ENCODE assay signal across 21 cellular contexts in genomic region chr3:66048051-66048395, GRCh38. TPM values are rescaled to one million over a fixed set of nuclear protein-coding genes. Genes with fewer than 3 reads are reported as not detected.
DNase-seq lines count a peak whose midpoint lies in the region; ATAC-seq and TF ChIP-seq lines count a peak whose summit lies in the region.
"Had no signal": no experiment of that assay in that cellular context is flagged by ENCODE, and none has a peak within 500 bp of the region (broad histone marks: within the 10 kb centered on the region; RNA-seq: fewer than 3 reads in every experiment).

No MANE protein-coding gene starts in this region.

- H3K4me1 Mint-ChIP-seq in chondrocyte (ENCODE audit: low read depth) (peaks cover 35% of the 10 kb centered on the region), glutamatergic neuron (ENCODE audit: low read depth, unreplicated experiment) (peaks cover 6% of the 10 kb centered on the region)
- H3K4me1 Mint-ChIP-seq: activated naive CD4-positive, alpha-beta T cell treated with anti-CD3 and anti-CD28 coated beads, Interleukin-2, amount 10 ng/mL, durations not matched to agents 7 days and 5 days; B cell; IgD-negative memory B cell; T-helper 17 cell had no signal

- CTCF ChIA-PET in HEK293T (lab: Yijun Ruan, JAX): no interaction called here

- H4K8ac ChIP-seq in mesenchymal stem cell (ENCODE audit: low read length): no peak overlapping the region

- H3K9me3 ChIP-seq in heart left ventricle: no peaks in the 10 kb centered on the region
- H3K9me3 ChIP-seq in heart right ventricle: no peaks in the 10 kb centered on the region
- no peaks in the 10 kb centered on the region for H3K9me3 ChIP-seq in mesenchymal stem cell (ENCODE audit: control insufficient read depth, low read length)
- H3K9me3 ChIP-seq in thyroid gland: no peaks in the 10 kb centered on the region
- H3K9me3 ChIP-seq: transverse colon had no signal

- no peak overlapping the region for H3K4ac ChIP-seq in mesenchymal stem cell (ENCODE audit: low read depth in 1 of 2, low read length in 2 of 2)

- H3K79me1 ChIP-seq in mesenchymal stem cell (replicated peaks; ENCODE audit: low read length, poor library complexity, severe bottlenecking): no peaks in the 10 kb centered on the region

- no peak overlapping the region for H2BK15ac ChIP-seq in mesenchymal stem cell (ENCODE audit: low read depth, poor library complexity, severe bottlenecking)

- H3K27me3 Mint-ChIP-seq in chondrocyte (ENCODE audit: low read depth) (no peaks in the 10 kb centered on the region), glutamatergic neuron (ENCODE audit: unreplicated experiment) (no peaks in the 10 kb centered on the region)
- H3K27me3 Mint-ChIP-seq: activated naive CD4-positive, alpha-beta T cell treated with anti-CD3 and anti-CD28 coated beads, Interleukin-2, amount 10 ng/mL, durations not matched to agents 7 days and 5 days had no signal

- H2AK5ac ChIP-seq in mesenchymal stem cell (ENCODE audit: low read length, severe bottlenecking): no peak overlapping the region

- TF ChIP-seq POLR2A in heart left ventricle (IDR thresholded peaks at IDR 0.05) (no peak), thyroid gland (IDR thresholded peaks at IDR 0.05) (no peak)

- no peak overlapping the region for H3K23ac ChIP-seq in mesenchymal stem cell (ENCODE audit: low read length in 2 of 2)

- H4K91ac ChIP-seq in mesenchymal stem cell (ENCODE audit: low read length): no peak overlapping the region

- no peak overlapping the region for H3K4me2 ChIP-seq in mesenchymal stem cell (ENCODE audit: low read length, poor library complexity, severe bottlenecking)
- H3K4me2 ChIP-seq: neural progenitor cell had no signal

- DNase-seq in heart left ventricle (no peak), heart right ventricle (no peak), chondrocyte (ENCODE audit: low spot score) (no peak), mesenchymal stem cell (no peak), thyroid gland (no peak), glutamatergic neuron (no peak), amniotic stem cell (lab: John Stamatoyannopoulos, UW) (no peak), HEK293T (ENCODE audit: extremely low spot score) (no peak)
- DNase-seq: 8988T; activated CD4-positive, alpha-beta T cell treated with anti-CD3 and anti-CD28 coated beads for 48 hours; activated naive CD4-positive, alpha-beta T cell treated with anti-CD3 and anti-CD28 coated beads, Interleukin-2, amount 10 ng/mL, durations not matched to agents 7 days and 5 days; activated T-cell treated with anti-CD3 and anti-CD28 coated beads, Interleukin-2, amount 50 U/mL, for 72 hours; cortex of kidney; small intestine; stimulated activated CD4-positive, alpha-beta T cell treated with anti-CD3 and anti-CD28 coated beads, Interleukin-4, amount 100 ng/mL, for 4 hours; stimulated activated naive CD8-positive, alpha-beta T cell treated with anti-CD3 and anti-CD28 coated beads, Interleukin-15, Interleukin-2, amounts not matched to agents 100 U/mL and 50 U/mL, for 24 hours; T-helper 17 cell; transverse colon had no signal

- H3K27ac Mint-ChIP-seq in chondrocyte (ENCODE audit: unreplicated experiment) (peak overlapping the region; percentile 86), glutamatergic neuron (ENCODE audit: unreplicated experiment) (no peak overlapping the region)
- H3K27ac Mint-ChIP-seq: activated naive CD4-positive, alpha-beta T cell treated with anti-CD3 and anti-CD28 coated beads, Interleukin-2, amount 10 ng/mL, durations not matched to agents 7 days and 5 days; activated T-cell treated with anti-CD3 and anti-CD28 coated beads, Interleukin-2, amount 50 U/mL, for 72 hours; B cell; IgD-negative memory B cell; neural progenitor cell; T-helper 17 cell had no signal

- no peak overlapping the region for H2BK12ac ChIP-seq in mesenchymal stem cell (ENCODE audit: low read length in 2 of 2)

- H3K27ac ChIP-seq in heart left ventricle: peak overlapping the region in 7 of 12 donors; percentile 39 to 71 (median 62)
- H3K27ac ChIP-seq in heart right ventricle: peak overlapping the region in 5 of 10 donors; percentile 41 to 70 (median 63)
- H3K27ac ChIP-seq in mesenchymal stem cell (ENCODE audit: low read length, poor library complexity, severe bottlenecking): peak overlapping the region; percentile 35
- peak overlapping the region in 2 of 3 donors; percentile 17 to 26 for H3K27ac ChIP-seq in thyroid gland
- H3K27ac ChIP-seq: neural progenitor cell had no signal

- H3K9ac ChIP-seq in mesenchymal stem cell (ENCODE audit: low read length): no peak overlapping the region
- H3K9ac ChIP-seq: neural progenitor cell had no signal

- no peak overlapping the region for H3K4me3 ChIP-seq in heart left ventricle
- H3K4me3 ChIP-seq in heart right ventricle: no peak overlapping the region
- H3K4me3 ChIP-seq in mesenchymal stem cell (ENCODE audit: insufficient read depth in 1 of 2, low read depth in 1 of 2, low read length in 2 of 2): no peak overlapping the region
- no peak overlapping the region for H3K4me3 ChIP-seq in thyroid gland (replicated peaks in 1 of 3)
- H3K4me3 ChIP-seq: neural progenitor cell, transverse colon had no signal

- H2BK5ac ChIP-seq in mesenchymal stem cell (ENCODE audit: low read depth, low read length, poor library complexity, severe bottlenecking): no peak overlapping the region

- no peak overlapping the region for H2BK120ac ChIP-seq in mesenchymal stem cell (ENCODE audit: low read depth, low read length)

- no peak for ATAC-seq in heart left ventricle
- ATAC-seq in heart right ventricle: no peak
- ATAC-seq: activated T-cell treated with anti-CD3 and anti-CD28 coated beads, Interleukin-2, amount 50 U/mL, for 72 hours; stimulated activated naive CD8-positive, alpha-beta T cell treated with anti-CD3 and anti-CD28 coated beads, Interleukin-15, Interleukin-2, amounts not matched to agents 100 U/mL and 50 U/mL, for 24 hours; T-helper 17 cell had no signal

- H3K36me3 ChIP-seq in heart left ventricle (no peaks in the 10 kb centered on the region), heart right ventricle (no peaks in the 10 kb centered on the region), mesenchymal stem cell (ENCODE audit: control insufficient read depth in 1 of 2, insufficient read depth in 2 of 2, low read depth in 1 of 2, low read length in 2 of 2) (no peaks in the 10 kb centered on the region), thyroid gland (no peaks in the 10 kb centered on the region)
- H3K36me3 ChIP-seq: neural progenitor cell, transverse colon had no signal

- TF ChIP-seq CTCF in heart left ventricle (IDR thresholded peaks at IDR 0.05): no peak
- no peak for TF ChIP-seq CTCF in heart right ventricle (IDR thresholded peaks at IDR 0.05)
- no peak for TF ChIP-seq CTCF in chondrocyte (IDR thresholded peaks at IDR 0.05)
- no peak for TF ChIP-seq CTCF in thyroid gland (IDR thresholded peaks at IDR 0.05)
- TF ChIP-seq CTCF in glutamatergic neuron (IDR thresholded peaks at IDR 0.05; ENCODE audit: partially characterized antibody, unreplicated experiment): no peak

- H3K4me1 ChIP-seq in heart left ventricle (peaks cover 0 to 21% (median 13%) of the 10 kb centered on the region in 12 donors), heart right ventricle (peaks cover 3 to 23% (median 11%) of the 10 kb centered on the region in 9 donors), mesenchymal stem cell (ENCODE audit: control insufficient read depth, insufficient read depth, low read depth, low read length) (peaks cover 2% of the 10 kb centered on the region), thyroid gland (peaks cover 4 to 8% of the 10 kb centered on the region in 2 donors)

- POLR2A ChIA-PET in HEK293T (lab: Yijun Ruan, JAX): no interaction called here

- no peak overlapping the region for H3K4me3 Mint-ChIP-seq in chondrocyte (ENCODE audit: unreplicated experiment)
- no peak overlapping the region for H3K4me3 Mint-ChIP-seq in glutamatergic neuron (ENCODE audit: unreplicated experiment)
- H3K4me3 Mint-ChIP-seq: activated naive CD4-positive, alpha-beta T cell treated with anti-CD3 and anti-CD28 coated beads, Interleukin-2, amount 10 ng/mL, durations not matched to agents 7 days and 5 days; activated T-cell treated with anti-CD3 and anti-CD28 coated beads, Interleukin-2, amount 50 U/mL, for 72 hours; B cell; IgD-negative memory B cell; neural progenitor cell; T-helper 17 cell had no signal

- H3K14ac ChIP-seq in mesenchymal stem cell (ENCODE audit: low read length in 2 of 2): no peak overlapping the region

- no peak overlapping the region for H3K18ac ChIP-seq in mesenchymal stem cell (ENCODE audit: low read depth in 1 of 2, low read length in 2 of 2)

- no peaks in the 10 kb centered on the region for H3K27me3 ChIP-seq in heart left ventricle
- H3K27me3 ChIP-seq in heart right ventricle: no peaks in the 10 kb centered on the region
- H3K27me3 ChIP-seq in mesenchymal stem cell (ENCODE audit: control insufficient read depth in 1 of 2, insufficient read depth in 1 of 2, low read length in 2 of 2): no peaks in the 10 kb centered on the region
- H3K27me3 ChIP-seq in thyroid gland: no peaks in the 10 kb centered on the region
- H3K27me3 ChIP-seq: neural progenitor cell, transverse colon had no signal

- no peaks in the 10 kb centered on the region for H3K36me3 Mint-ChIP-seq in chondrocyte (ENCODE audit: low read depth)
- no peaks in the 10 kb centered on the region for H3K36me3 Mint-ChIP-seq in glutamatergic neuron (ENCODE audit: unreplicated experiment)
- H3K36me3 Mint-ChIP-seq: activated naive CD4-positive, alpha-beta T cell treated with anti-CD3 and anti-CD28 coated beads, Interleukin-2, amount 10 ng/mL, durations not matched to agents 7 days and 5 days; IgD-negative memory B cell; neural progenitor cell had no signal

- H3K9me3 Mint-ChIP-seq in chondrocyte (ENCODE audit: low read depth) (peaks cover 5% of the 10 kb centered on the region), glutamatergic neuron (ENCODE audit: unreplicated experiment) (no peaks in the 10 kb centered on the region)
- H3K9me3 Mint-ChIP-seq: activated naive CD4-positive, alpha-beta T cell treated with anti-CD3 and anti-CD28 coated beads, Interleukin-2, amount 10 ng/mL, durations not matched to agents 7 days and 5 days; activated T-cell treated with anti-CD3 and anti-CD28 coated beads, Interleukin-2, amount 50 U/mL, for 72 hours; neural progenitor cell had no signal

- H2AFZ ChIP-seq in mesenchymal stem cell (ENCODE audit: low read depth, low read length): no peak overlapping the region
- H2AFZ ChIP-seq: neural progenitor cell had no signal

- intact Hi-C loops in heart left ventricle (cut with DNase I): loop anchor here in 1 of 10 donors (10.0 kb wide), 1 partner anchor 67 kb away; no protein-coding TSS in a partner anchor
- intact Hi-C loops in heart right ventricle (cut with DNase I): loop anchor here in 2 of 10 donors (5.0 to 10.0 kb wide), 2 partner anchors 89 to 253 kb away; no protein-coding TSS in a partner anchor
- intact Hi-C loops in thyroid gland (cut with DNase I): no loop called here

RNA-seq across cellular contexts. Expression of gene MAGI1, which starts 9.3 kb away (rescaled TPM):
- total RNA-seq in heart left ventricle (10 to 100 TPM; 27.1 to 52.1 (median 35.9) TPM), heart right ventricle (10 to 100 TPM; 19.4 to 58.2 (median 43.6) TPM), chondrocyte (18.7 to 19.3 TPM (median 18.9 TPM) in 3 replicates), thyroid gland (100 to 1,000 TPM in 1 of 4 donors, 10 to 100 TPM in 3; 60.5 to 123 (median 87.5) TPM), glutamatergic neuron (ENCODE audit: unreplicated experiment) (46.5 TPM)
- polyA plus RNA-seq in heart left ventricle (10 to 100 TPM; 18.5 to 19.5 TPM), heart right ventricle (10 to 100 TPM in 1 of 2 donors, 1 to 10 TPM in 1; 5.7 to 21.9 TPM)
- 5.9 TPM for polyA plus RNA-seq in mesenchymal stem cell (2013, experiment 1 of 2)
- polyA plus RNA-seq in mesenchymal stem cell (2013, experiment 2 of 2): 5.6 TPM
- total RNA-seq: T-helper 17 cell had no signal
